ENCODE assay signal across 1 cellular context in the genomic region with DNA sequence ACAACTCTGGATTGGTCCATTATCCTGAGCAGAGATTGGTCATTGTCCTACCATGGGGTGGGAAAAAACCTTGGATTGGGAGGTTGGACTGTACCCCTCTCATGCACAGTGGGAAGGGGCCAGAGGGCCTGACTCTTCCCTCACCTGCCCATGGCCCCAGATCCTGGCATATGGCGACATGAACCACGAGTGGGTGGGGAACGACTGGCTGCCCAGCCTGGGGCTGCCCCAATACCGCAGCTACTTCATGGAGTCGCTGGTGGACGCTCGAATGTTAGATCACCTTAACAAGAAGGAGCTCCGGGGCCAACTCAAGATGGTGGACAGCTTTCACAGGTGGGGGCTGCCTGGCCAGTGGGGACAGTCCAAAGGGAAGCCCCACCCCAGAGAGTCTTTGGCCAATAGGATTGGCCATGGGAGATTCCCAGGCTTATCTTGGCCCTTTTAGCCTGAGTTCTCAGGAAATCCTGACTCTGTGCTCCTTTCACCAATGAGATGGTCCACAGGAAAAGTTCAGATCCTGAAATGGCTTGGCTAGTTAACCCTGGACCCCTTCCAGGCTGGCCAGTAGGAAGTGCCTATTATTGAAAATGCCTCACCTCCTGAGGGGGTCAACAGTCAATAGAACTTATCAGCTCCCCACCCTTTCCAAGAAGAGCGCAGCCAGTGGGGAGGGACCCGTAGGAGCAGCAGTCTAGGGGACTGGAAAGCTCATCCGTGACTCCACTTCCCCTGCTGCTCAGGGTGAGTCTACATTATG.
TF ChIP-seq lines count a peak whose summit lies in the region.

No MANE protein-coding gene starts in this region.

TF ChIP-seq in HepG2, 621 proteins besides CTCF, POLR2A, EP300 and RAD21:
- TF ChIP-seq ZFP36L2 (CRISPR knock-in tag; IDR thresholded peaks at IDR 0.05) (no peak), SIX4 (CRISPR knock-in tag; IDR thresholded peaks at IDR 0.05) (no peak), SPEN (CRISPR knock-in tag; IDR thresholded peaks at IDR 0.05; ENCODE audit: low read depth) (no peak), ZNF282 (IDR thresholded peaks at IDR 0.05; ENCODE audit: partially characterized antibody) (no peak), JUNB (CRISPR knock-in tag; IDR thresholded peaks at IDR 0.05; ENCODE audit: borderline replicate concordance) (no peak), NFE2L2 (IDR thresholded peaks at IDR 0.05; ENCODE audit: low read length) (no peak), ZNF143 (CRISPR knock-in tag; IDR thresholded peaks at IDR 0.05) (no peak), DR1 (CRISPR knock-in tag; IDR thresholded peaks at IDR 0.05) (no peak), KMT2B (CRISPR knock-in tag; IDR thresholded peaks at IDR 0.05) (no peak), ZNF256 (CRISPR knock-in tag; conservative IDR thresholded peaks at IDR 0.05) (no peak), CENPX (CRISPR knock-in tag; IDR thresholded peaks at IDR 0.05) (no peak), ZFY (CRISPR knock-in tag; IDR thresholded peaks at IDR 0.05) (no peak), ZNF703 (CRISPR knock-in tag; IDR thresholded peaks at IDR 0.05; ENCODE audit: borderline replicate concordance) (no peak), NKX3-1 (CRISPR knock-in tag; IDR thresholded peaks at IDR 0.05) (no peak)
- TF ChIP-seq, protein P1, sequence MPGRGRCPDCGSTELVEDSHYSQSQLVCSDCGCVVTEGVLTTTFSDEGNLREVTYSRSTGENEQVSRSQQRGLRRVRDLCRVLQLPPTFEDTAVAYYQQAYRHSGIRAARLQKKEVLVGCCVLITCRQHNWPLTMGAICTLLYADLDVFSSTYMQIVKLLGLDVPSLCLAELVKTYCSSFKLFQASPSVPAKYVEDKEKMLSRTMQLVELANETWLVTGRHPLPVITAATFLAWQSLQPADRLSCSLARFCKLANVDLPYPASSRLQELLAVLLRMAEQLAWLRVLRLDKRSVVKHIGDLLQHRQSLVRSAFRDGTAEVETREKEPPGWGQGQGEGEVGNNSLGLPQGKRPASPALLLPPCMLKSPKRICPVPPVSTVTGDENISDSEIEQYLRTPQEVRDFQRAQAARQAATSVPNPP (CRISPR knock-in tag; IDR thresholded peaks at IDR 0.05): no peak
- TF ChIP-seq, protein P2, sequence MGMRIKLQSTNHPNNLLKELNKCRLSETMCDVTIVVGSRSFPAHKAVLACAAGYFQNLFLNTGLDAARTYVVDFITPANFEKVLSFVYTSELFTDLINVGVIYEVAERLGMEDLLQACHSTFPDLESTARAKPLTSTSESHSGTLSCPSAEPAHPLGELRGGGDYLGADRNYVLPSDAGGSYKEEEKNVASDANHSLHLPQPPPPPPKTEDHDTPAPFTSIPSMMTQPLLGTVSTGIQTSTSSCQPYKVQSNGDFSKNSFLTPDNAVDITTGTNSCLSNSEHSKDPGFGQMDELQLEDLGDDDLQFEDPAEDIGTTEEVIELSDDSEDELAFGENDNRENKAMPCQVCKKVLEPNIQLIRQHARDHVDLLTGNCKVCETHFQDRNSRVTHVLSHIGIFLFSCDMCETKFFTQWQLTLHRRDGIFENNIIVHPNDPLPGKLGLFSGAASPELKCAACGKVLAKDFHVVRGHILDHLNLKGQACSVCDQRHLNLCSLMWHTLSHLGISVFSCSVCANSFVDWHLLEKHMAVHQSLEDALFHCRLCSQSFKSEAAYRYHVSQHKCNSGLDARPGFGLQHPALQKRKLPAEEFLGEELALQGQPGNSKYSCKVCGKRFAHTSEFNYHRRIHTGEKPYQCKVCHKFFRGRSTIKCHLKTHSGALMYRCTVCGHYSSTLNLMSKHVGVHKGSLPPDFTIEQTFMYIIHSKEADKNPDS (CRISPR knock-in tag; IDR thresholded peaks at IDR 0.05): no peak
- TF ChIP-seq, protein P3, sequence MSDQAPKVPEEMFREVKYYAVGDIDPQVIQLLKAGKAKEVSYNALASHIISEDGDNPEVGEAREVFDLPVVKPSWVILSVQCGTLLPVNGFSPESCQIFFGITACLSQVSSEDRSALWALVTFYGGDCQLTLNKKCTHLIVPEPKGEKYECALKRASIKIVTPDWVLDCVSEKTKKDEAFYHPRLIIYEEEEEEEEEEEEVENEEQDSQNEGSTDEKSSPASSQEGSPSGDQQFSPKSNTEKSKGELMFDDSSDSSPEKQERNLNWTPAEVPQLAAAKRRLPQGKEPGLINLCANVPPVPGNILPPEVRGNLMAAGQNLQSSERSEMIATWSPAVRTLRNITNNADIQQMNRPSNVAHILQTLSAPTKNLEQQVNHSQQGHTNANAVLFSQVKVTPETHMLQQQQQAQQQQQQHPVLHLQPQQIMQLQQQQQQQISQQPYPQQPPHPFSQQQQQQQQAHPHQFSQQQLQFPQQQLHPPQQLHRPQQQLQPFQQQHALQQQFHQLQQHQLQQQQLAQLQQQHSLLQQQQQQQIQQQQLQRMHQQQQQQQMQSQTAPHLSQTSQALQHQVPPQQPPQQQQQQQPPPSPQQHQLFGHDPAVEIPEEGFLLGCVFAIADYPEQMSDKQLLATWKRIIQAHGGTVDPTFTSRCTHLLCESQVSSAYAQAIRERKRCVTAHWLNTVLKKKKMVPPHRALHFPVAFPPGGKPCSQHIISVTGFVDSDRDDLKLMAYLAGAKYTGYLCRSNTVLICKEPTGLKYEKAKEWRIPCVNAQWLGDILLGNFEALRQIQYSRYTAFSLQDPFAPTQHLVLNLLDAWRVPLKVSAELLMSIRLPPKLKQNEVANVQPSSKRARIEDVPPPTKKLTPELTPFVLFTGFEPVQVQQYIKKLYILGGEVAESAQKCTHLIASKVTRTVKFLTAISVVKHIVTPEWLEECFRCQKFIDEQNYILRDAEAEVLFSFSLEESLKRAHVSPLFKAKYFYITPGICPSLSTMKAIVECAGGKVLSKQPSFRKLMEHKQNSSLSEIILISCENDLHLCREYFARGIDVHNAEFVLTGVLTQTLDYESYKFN (CRISPR knock-in tag; conservative IDR thresholded peaks at IDR 0.05): no peak
TF ChIP-seq in HepG2: peak in this region for 0.
